ENCODE assay signal across 8 cellular contexts in the genomic region with DNA sequence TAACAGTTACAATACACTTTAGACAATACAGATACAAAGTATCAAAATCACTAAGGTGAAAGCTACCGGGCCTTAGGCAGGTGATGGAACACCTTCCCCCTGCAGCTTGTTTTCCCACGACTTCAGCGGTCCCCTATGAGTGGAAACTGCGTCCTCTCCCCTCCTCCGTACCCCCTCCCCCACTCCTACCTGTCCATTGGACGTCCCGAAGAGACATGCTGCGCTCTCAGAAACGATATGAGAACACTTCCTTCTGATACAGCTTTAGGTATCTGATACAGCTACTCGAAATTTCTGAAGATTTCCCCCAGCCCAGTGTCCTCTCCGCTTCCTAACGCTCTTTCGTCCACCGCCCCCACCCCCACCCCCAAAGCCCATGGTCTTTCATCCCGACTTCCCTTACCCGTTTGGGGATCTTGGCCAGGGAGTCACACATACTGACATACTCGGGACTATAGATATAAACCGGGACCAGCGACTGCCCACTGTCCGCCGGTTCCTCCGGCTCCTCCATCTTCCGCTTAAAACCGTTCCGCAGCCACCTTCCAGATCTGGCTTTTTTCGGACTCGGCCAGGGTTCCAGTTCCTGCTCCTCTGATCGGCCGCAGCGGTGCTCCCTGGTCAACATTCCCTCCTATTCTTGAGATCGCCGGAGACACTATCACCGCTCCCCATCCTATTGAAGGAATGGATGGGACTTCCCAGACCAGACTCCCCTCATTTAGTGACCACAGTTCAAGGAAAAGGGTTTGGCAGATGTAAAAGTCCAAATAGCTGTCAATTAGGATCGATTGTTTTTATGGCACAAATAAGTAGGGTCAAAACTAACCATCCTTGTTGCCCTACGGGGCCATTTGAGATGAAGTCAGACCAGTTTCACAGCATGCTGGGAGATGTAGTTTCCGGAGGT. TPM values are rescaled to one million over a fixed set of nuclear protein-coding genes. Genes with fewer than 3 reads are reported as not detected.
DNase-seq lines count a peak whose midpoint lies in the region; ATAC-seq, FAIRE-seq and TF ChIP-seq lines count a peak whose summit lies in the region.

A gene (minus strand): TSS at position 596 of the 910 bp plus-strand sequence. CDS start 82 bp downstream, at position 514.

- no TSS peak for BruUV-seq in K562 (replicated peaks; lab: Mats Ljungman, UMichigan)

- peak within 1 kb of the TSS; percentile 80 for H3K4me3 ChIP-seq in K562

- H3K36me3 ChIP-seq in K562 (ENCODE audit: control insufficient read depth, insufficient read depth, low read length), result peaks cover 26% of the 10 kb centered on the region; the same call in 2 of the 3 replicates

- ATAC-seq in GM18511 (IDR thresholded peaks at IDR 0.05; ENCODE audit: unreplicated experiment) (peak; percentile 98), HG02970 (IDR thresholded peaks at IDR 0.05; ENCODE audit: low FRiP score, unreplicated experiment) (peak; percentile 94), K562 (peak; percentile 92)

- peak within 1 kb of the TSS; percentile 99 for H2AFZ ChIP-seq in K562 (ENCODE audit: low read depth, low read length)

- in situ Hi-C loops in K562 (cut with MboI), result no loop called here

- TF ChIP-seq CTCF in K562 (IDR thresholded peaks at IDR 0.05 in 2 of 3, conservative IDR thresholded peaks at IDR 0.05 in 1 of 3; ENCODE audit: insufficient read depth in 2 of 3, low read depth in 1 of 3, low read length in 3 of 3), result no peak

- POLR2A ChIA-PET in K562 (lab: Yijun Ruan, JAX), result interaction anchor here (0.8 to 1.2 kb wide), 2 partner anchors 17 to 43 kb away, joined by 3 to 4 read pairs; no protein-coding TSS in a partner anchor

- peak; percentile 87 for FAIRE-seq in K562 (lab: Jason Lieb, UNC)

- no peaks in the 10 kb centered on the region for H3K9me3 ChIP-seq in K562 (replicated peaks; ENCODE audit: control insufficient read depth, insufficient read depth, low read depth, low read length)

- peak within 1 kb of the TSS; percentile 86 for H3K4me2 ChIP-seq in K562 (ENCODE audit: insufficient read depth, low read length)

- no peaks in the 10 kb centered on the region for H3K9me1 ChIP-seq in K562 (ENCODE audit: control insufficient read depth, insufficient read depth, low read length)

- peak within 1 kb of the TSS; percentile 88 to 92 for H3K9ac ChIP-seq in K562 (ENCODE audit: insufficient read depth in 1 of 2, low read depth in 2 of 2, low read length in 2 of 2)

- peaks cover 8% of the 10 kb centered on the region for H3K79me2 ChIP-seq in K562 (ENCODE audit: control insufficient read depth, insufficient read depth, low read length)

- peak; percentile 67 for DNase-seq in A172 (ENCODE audit: low spot score)
- peak; percentile 71 for DNase-seq in NCI-H1694 (lab: John Stamatoyannopoulos, UW)
- DNase-seq in K562 (ENCODE audit: extremely low read depth in 1 of 4, low spot score in 3 of 4), result peak; percentile 59 to 79 (median 64)
- peak; percentile 68 to 72 for DNase-seq in hippocampal formation (lab: John Stamatoyannopoulos, UW)
- peak; percentile 80 for DNase-seq in renal cortical epithelial cell (ENCODE audit: low read depth)

- CTCF ChIA-PET in K562 (lab: Yijun Ruan, JAX; ENCODE audit: low intra/inter-chr PET ratio), result no interaction called here

- no peaks in the 10 kb centered on the region for H4K20me1 ChIP-seq in K562 (replicated peaks; ENCODE audit: control insufficient read depth, insufficient read depth, low read length)

- peak within 1 kb of the TSS; percentile 95 for H3K27ac ChIP-seq in K562 (ENCODE audit: extremely low read depth, low read depth, low read length)

- no peaks in the 10 kb centered on the region for H3K27me3 ChIP-seq in K562 (ENCODE audit: control insufficient read depth in 2 of 2, insufficient read depth in 2 of 2, low read length in 2 of 2)

- peaks cover 0 to 9% of the 10 kb centered on the region in 2 experiments; a peak in 2 of 5 replicates for H3K4me1 ChIP-seq in K562 (replicated peaks in 1 of 2; ENCODE audit: control insufficient read depth in 2 of 2, insufficient read depth in 2 of 2, low read length in 2 of 2)

- TF ChIP-seq POLR2A in K562 (conservative IDR thresholded peaks at IDR 0.05), result peak; percentile 59

- no peak for TF ChIP-seq RAD21 in K562 (CRISPR knock-in tag; conservative IDR thresholded peaks at IDR 0.05 in 1 of 2, IDR thresholded peaks at IDR 0.05 in 1 of 2)

- TF ChIP-seq EP300 in K562 (IDR thresholded peaks at IDR 0.05; ENCODE audit: low read length), result no peak

- WGBS in K562 (ENCODE audit: insufficient coverage, low coverage, missing lambda C conversion rate), result 2% methylated on average over 23 of the region's 36 CpGs

- intact Hi-C loops in T-helper 1 cell treated with Interleukin-12 subunit alpha and Interleukin-12 subunit beta and Interleukin-4 antibody, amounts not matched to agents 30 ng/mL and 1 ng/mL, for 36 hours (cut with micrococcal nuclease), result loop anchor here (1.0 to 5.0 kb wide), 8 partner anchors 32 to 1720 kb away; a partner anchor contains a TSS
- intact Hi-C loops in K562 (cut with micrococcal nuclease), result no loop called here

TF ChIP-seq in K562, 482 proteins besides CTCF, POLR2A, EP300 and RAD21 (continues in another document):
- no peak for TF ChIP-seq SAP30 (IDR thresholded peaks at IDR 0.05; ENCODE audit: borderline replicate concordance, insufficient read depth, low read depth, low read length, poor library complexity, severe bottlenecking)
- TF ChIP-seq, protein P1, sequence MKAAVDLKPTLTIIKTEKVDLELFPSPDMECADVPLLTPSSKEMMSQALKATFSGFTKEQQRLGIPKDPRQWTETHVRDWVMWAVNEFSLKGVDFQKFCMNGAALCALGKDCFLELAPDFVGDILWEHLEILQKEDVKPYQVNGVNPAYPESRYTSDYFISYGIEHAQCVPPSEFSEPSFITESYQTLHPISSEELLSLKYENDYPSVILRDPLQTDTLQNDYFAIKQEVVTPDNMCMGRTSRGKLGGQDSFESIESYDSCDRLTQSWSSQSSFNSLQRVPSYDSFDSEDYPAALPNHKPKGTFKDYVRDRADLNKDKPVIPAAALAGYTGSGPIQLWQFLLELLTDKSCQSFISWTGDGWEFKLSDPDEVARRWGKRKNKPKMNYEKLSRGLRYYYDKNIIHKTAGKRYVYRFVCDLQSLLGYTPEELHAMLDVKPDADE (conservative IDR thresholded peaks at IDR 0.05; ENCODE audit: control insufficient read depth, low read depth, low read length), result peak; percentile 72; the same call in 1 of the 2 replicates
- TF ChIP-seq, protein P2, sequence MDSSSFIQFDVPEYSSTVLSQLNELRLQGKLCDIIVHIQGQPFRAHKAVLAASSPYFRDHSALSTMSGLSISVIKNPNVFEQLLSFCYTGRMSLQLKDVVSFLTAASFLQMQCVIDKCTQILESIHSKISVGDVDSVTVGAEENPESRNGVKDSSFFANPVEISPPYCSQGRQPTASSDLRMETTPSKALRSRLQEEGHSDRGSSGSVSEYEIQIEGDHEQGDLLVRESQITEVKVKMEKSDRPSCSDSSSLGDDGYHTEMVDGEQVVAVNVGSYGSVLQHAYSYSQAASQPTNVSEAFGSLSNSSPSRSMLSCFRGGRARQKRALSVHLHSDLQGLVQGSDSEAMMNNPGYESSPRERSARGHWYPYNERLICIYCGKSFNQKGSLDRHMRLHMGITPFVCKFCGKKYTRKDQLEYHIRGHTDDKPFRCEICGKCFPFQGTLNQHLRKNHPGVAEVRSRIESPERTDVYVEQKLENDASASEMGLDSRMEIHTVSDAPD (CRISPR knock-in tag; IDR thresholded peaks at IDR 0.05), result no peak
- TF ChIP-seq BRD9 (IDR thresholded peaks at IDR 0.05; ENCODE audit: low read depth, partially characterized antibody), result no peak
- TF ChIP-seq PCBP1 (IDR thresholded peaks at IDR 0.05; ENCODE audit: low read depth, low read length, poor library complexity, severe bottlenecking), result no peak
- no peak for TF ChIP-seq MCM3 (IDR thresholded peaks at IDR 0.05)
- no peak for TF ChIP-seq NFE2 (IDR thresholded peaks at IDR 0.05; ENCODE audit: low read depth)
- TF ChIP-seq MYBL2 (IDR thresholded peaks at IDR 0.05; ENCODE audit: low read depth), result no peak; the same call in 1 of the 2 replicates
- no peak for TF ChIP-seq MYBL2 (CRISPR knock-in tag; IDR thresholded peaks at IDR 0.05; ENCODE audit: borderline replicate concordance)

RNA-seq across cellular contexts. Expression of the gene that starts here (rescaled TPM):
- 30.2 and 32.2 TPM in 2 replicates for total RNA-seq in A172 (2014; rRNA removed; shearing (Covaris generic))
- 32.0 and 36.8 TPM in 2 replicates for total RNA-seq in T-helper 1 cell treated with Interleukin-12 subunit alpha and Interleukin-12 subunit beta and Interleukin-4 antibody, amounts not matched to agents 30 ng/mL and 1 ng/mL, for 36 hours
- total RNA-seq in K562 (2011; cell fraction: chromatin; rRNA removed; ENCODE audit: low replicate concordance), result 68.2 and 110 TPM in 2 replicates
- 28.3 and 38.8 TPM in 2 replicates for total RNA-seq in K562 (2011; cell fraction: nucleolus; rRNA removed)
- 78.3 and 144 TPM in 2 replicates for total RNA-seq in K562 (2011; cell fraction: nucleoplasm; rRNA removed)
- total RNA-seq in K562 (2014; rRNA removed) (18.9 and 20.2 TPM in 2 replicates), K562 (2014; rRNA removed; fragmentation: Illumina TruSeq; extraction: Trizol) (33.3 and 35.0 TPM in 2 replicates), K562 (2015; rRNA removed; fragmentation: Illumina TruSeq; extraction: Trizol) (26.2 and 30.0 TPM in 2 replicates), K562 (2021) (21.5 and 25.1 TPM in 2 replicates), renal cortical epithelial cell (28.0 and 48.0 TPM in 2 replicates)
- polyA plus RNA-seq in K562 (2011; rRNA removed) (23.1 and 28.7 TPM in 2 replicates), K562 (2014; fragmentation: Illumina TruSeq; extraction: Trizol) (19.7 and 24.4 TPM in 2 replicates), K562 (2014; fragmentation: Nextera tagmentation; extraction: Ambion mirVana) (10 to 100 TPM; 36.5 to 53.8 TPM), K562 (2014; rRNA removed) (21.1 and 28.0 TPM in 2 replicates)
- polyA plus RNA-seq in K562 (2011; cell fraction: cytosol; rRNA removed), result 10.4 and 14.2 TPM in 2 replicates
- polyA plus RNA-seq in K562 (2011; cell fraction: nucleus; rRNA removed), result 18.9 and 19.5 TPM in 2 replicates
- polyA plus RNA-seq in K562 (2012), result 18.0 and 21.7 TPM in 2 replicates
- polyA minus RNA-seq in K562 (2011; rRNA and poly(A)+ RNA removed), result 47.6 and 55.1 TPM in 2 replicates
- polyA minus RNA-seq in K562 (2011; cell fraction: cytosol; rRNA and poly(A)+ RNA removed), result 9.2 and 10.6 TPM in 2 replicates
- polyA minus RNA-seq in K562 (2011; cell fraction: nucleus; rRNA and poly(A)+ RNA removed), result 38.2 and 46.8 TPM in 2 replicates

Comparison
In these comparisons a context has a peak if more than half of its experiments do, and no peak if none do; other contexts are left out.
1. Peak in every context shown above with its lines: DNase-seq, ATAC-seq, H3K4me3 ChIP-seq and H3K27ac ChIP-seq.